Comparison of ENCODE assay signal across 1 cellular context in genomic region chr9:112069318-112070169, GRCh38.
TF ChIP-seq lines count a peak whose summit lies in the region.

No MANE protein-coding gene starts in this region.

TF ChIP-seq in K562, 482 proteins besides CTCF, POLR2A, EP300 and RAD21 (continued from another document and continues in another):
- TF ChIP-seq ZNF318 (IDR thresholded peaks at IDR 0.05; ENCODE audit: borderline replicate concordance in 1 of 2, low read depth in 1 of 2) (peak in 1 of 2 experiments; percentile 33; a peak in 1 of 4 replicates), ZNF583 (CRISPR knock-in tag; IDR thresholded peaks at IDR 0.05) (peak; percentile 47; the same call in 1 of the 2 replicates), PHF21A (IDR thresholded peaks at IDR 0.05; ENCODE audit: borderline replicate concordance, low read depth) (no peak), FOXK2 (conservative IDR thresholded peaks at IDR 0.05 in 1 of 2, IDR thresholded peaks at IDR 0.05 in 1 of 2; ENCODE audit: low read depth in 2 of 2) (peak in 1 of 2 experiments; percentile 32; a peak in 1 of 4 replicates), ZSCAN32 (CRISPR knock-in tag; IDR thresholded peaks at IDR 0.05) (no peak), FOSL1 (tag; conservative IDR thresholded peaks at IDR 0.05) (peak; percentile 37; the same call in 1 of the 2 replicates), ZNF696 (CRISPR knock-in tag; conservative IDR thresholded peaks at IDR 0.05) (no peak), TEAD4 (IDR thresholded peaks at IDR 0.05; ENCODE audit: low read length) (peak; percentile 26; the same call in 1 of the 2 replicates), TEAD4 (CRISPR knock-in tag; IDR thresholded peaks at IDR 0.05; ENCODE audit: borderline replicate concordance) (no peak), TCF3 (CRISPR knock-in tag; IDR thresholded peaks at IDR 0.05) (0 out of 2 replicates have a peak, but pooled peaks have one; percentile 11), CHD4 (IDR thresholded peaks at IDR 0.05; ENCODE audit: insufficient read depth, insufficient replicate concordance, low read depth, low read length, poor library complexity, severe bottlenecking) (no peak), SMARCA4 (IDR thresholded peaks at IDR 0.05) (peak; percentile 59), ZBTB12 (CRISPR knock-in tag; IDR thresholded peaks at IDR 0.05) (0 out of 2 replicates have a peak, but pooled peaks have one; percentile 6), CEBPB (tag; IDR thresholded peaks at IDR 0.05) (peak; percentile 69; the same call in 1 of the 2 replicates), BACH1 (tag; IDR thresholded peaks at IDR 0.05) (peak; percentile 62; the same call in 1 of the 2 replicates), SMAD3 (CRISPR knock-in tag; conservative IDR thresholded peaks at IDR 0.05) (0 out of 2 replicates have a peak, but pooled peaks have one; percentile 18), ZNF766 (CRISPR knock-in tag; conservative IDR thresholded peaks at IDR 0.05) (peak; percentile 77), THRB (CRISPR knock-in tag; conservative IDR thresholded peaks at IDR 0.05) (0 out of 2 replicates have a peak, but pooled peaks have one; percentile 12), ARID3B (CRISPR knock-in tag; IDR thresholded peaks at IDR 0.05; ENCODE audit: borderline replicate concordance) (no peak), ATF3 (IDR thresholded peaks at IDR 0.05) (peak; percentile 91), ATF3 (CRISPR knock-in tag; conservative IDR thresholded peaks at IDR 0.05) (no peak), ZBTB26 (CRISPR knock-in tag; IDR thresholded peaks at IDR 0.05) (0 out of 2 replicates have a peak, but pooled peaks have one; percentile 4), ZBTB2 (IDR thresholded peaks at IDR 0.05) (no peak), ZNF592 (IDR thresholded peaks at IDR 0.05) (peak; percentile 74; the same call in 1 of the 2 replicates), IRF9 (tag; IDR thresholded peaks at IDR 0.05) (0 out of 2 replicates have a peak, but pooled peaks have one; percentile 52)
